In genomic region chr20:37492096-37492625, GRCh38 we compare ENCODE assay signal across 21 cellular contexts. TPM values are rescaled to one million over a fixed set of nuclear protein-coding genes. Genes with fewer than 3 reads are reported as not detected.
"Had no signal": no experiment of that assay in that cellular context is flagged by ENCODE, and none has a peak within 500 bp of the region (broad histone marks: within the 10 kb centered on the region; RNA-seq: fewer than 3 reads in every experiment).

No MANE protein-coding gene starts in this region.

- DNase-seq: KBM-7, MG63, NCI-H1092 treated with DMSO at 0.1 percent for 48 hours, NCI-H1436, NCI-H187, NCI-H2029 treated with DMSO at 0.1 percent for 48 hours, NCI-H2171 treated with DMSO at 0.1 percent for 48 hours, NCI-H345, NCI-H524, NCI-H526 treated with DMSO at 0.1 percent for 48 hours, NCI-H774, PC-3, SHP77 treated with DMSO at 0.1 percent for 48 hours, T-helper 1 cell had no signal

- ATAC-seq: Panc1, PC-3, Right ventricle myocardium inferior, SK-N-SH treated with all-trans-retinoic acid at 6 μM for 48 hours had no signal

- H3K27ac ChIP-seq: HL-60, RWPE1, SJCRH30 had no signal

- H3K4me3 ChIP-seq: MG63, SJCRH30 had no signal

- H3K9me3 ChIP-seq: MG63 had no signal

- H3K27me3 ChIP-seq: MG63, SJCRH30 had no signal

- H3K36me3 ChIP-seq: MG63, SJCRH30 had no signal

RNA-seq across cellular contexts. Expression of gene NNAT, which starts 28.9 kb away (rescaled TPM):
- total RNA-seq: NCI-H460, PC-3, SJCRH30 had no signal
